Comparison of ENCODE assay signal across 8 cellular contexts in the genomic region with DNA sequence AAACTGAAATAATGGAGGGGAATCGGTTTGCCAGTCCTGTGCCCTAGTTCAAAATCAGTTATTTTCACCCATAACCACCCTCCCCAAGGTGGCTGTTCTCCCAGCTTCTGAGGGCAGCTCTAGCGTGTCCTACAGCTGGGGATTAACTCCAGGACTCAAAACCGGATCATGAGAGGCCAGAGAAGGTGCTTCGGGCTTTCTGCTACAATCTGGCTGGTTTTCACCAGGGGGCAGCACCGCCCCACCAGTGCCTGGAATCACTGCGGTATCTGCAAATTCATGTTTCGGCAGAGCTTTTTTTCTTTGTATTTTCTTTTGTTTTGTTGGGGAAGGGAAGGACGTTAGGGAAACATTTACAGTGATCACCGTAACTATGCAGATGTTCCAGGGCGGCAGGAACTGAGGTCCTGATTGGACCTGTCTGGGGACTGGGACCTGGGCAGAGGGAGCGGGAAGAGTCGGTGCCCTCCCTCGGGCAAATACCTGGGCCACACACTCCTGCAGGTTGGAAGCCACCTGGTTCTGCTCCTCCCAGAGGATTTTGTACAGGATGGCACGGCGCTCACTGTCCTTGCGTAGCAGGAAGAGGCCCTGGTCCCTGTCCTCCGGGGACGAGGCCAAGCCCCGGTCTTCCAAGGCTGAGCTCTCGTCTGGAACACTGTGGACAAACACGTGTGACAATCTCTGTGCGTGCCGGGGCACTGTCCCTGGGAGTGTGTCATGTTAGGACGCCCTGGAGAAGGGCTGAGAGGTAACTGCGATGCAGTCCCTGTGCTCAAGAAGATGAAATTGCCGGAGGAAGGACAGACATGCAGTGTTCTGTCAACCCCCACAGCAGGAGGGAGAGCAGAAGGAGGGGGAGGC. TPM values are rescaled to one million over a fixed set of nuclear protein-coding genes. Genes with fewer than 3 reads are reported as not detected.
A peak's percentile ranks its signal among the peaks of the same experiment; 100 is the strongest.
DNase-seq lines count a peak whose midpoint lies in the region; ATAC-seq, FAIRE-seq and TF ChIP-seq lines count a peak whose summit lies in the region.

No MANE protein-coding gene starts in this region.

- POLR2A ChIA-PET in activated CD4-positive, alpha-beta T cell treated with anti-CD3 and anti-CD28 coated beads, Interleukin-2, amount 10 ng/mL, durations not matched to agents 7 days and 5 days (lab: Charles Lee): interaction anchor here (0.6 kb wide), 1 partner anchor 178 kb away, joined by 4 read pairs; no protein-coding TSS in a partner anchor
- POLR2A ChIA-PET in HepG2 (lab: Yijun Ruan, JAX): no interaction called here

- no peak overlapping the region for H3K9ac ChIP-seq in HepG2 (ENCODE audit: insufficient read depth, low read depth, low read length)

- no peak overlapping the region for H3K4me2 ChIP-seq in HepG2 (ENCODE audit: low read depth, low read length)

- no peaks in the 10 kb centered on the region for H4K20me1 ChIP-seq in HepG2 (ENCODE audit: insufficient read depth, low read length)

- no peaks in the 10 kb centered on the region for H3K9me3 ChIP-seq in HepG2 (ENCODE audit: low read length)

- H3K4me3 ChIP-seq in GM12864 (ENCODE audit: low read depth, low read length) (peak overlapping the region; percentile 30), HepG2 (replicated peaks in 1 of 3; ENCODE audit: insufficient read depth in 1 of 3, low read depth in 2 of 3, low read length in 3 of 3) (no peak overlapping the region)

- H3K27ac ChIP-seq in HepG2 (ENCODE audit: extremely low read length, insufficient read depth, low read length): no peak overlapping the region

- H2AFZ ChIP-seq in HepG2 (ENCODE audit: low read length): no peak overlapping the region

- H3K4me1 ChIP-seq in HepG2 (ENCODE audit: insufficient read depth, low read length): no peaks in the 10 kb centered on the region

- H3K27ac Mint-ChIP-seq in activated CD4-positive, alpha-beta T cell treated with anti-CD3 and anti-CD28 coated beads, Interleukin-2, amount 10 ng/mL, durations not matched to agents 7 days and 5 days: no peak overlapping the region
- peak overlapping the region; percentile 75 for H3K27ac Mint-ChIP-seq in dendritic cell treated with granulocyte-macrophage colony-stimulating factor and Interleukin-4, amounts not matched to agents 40 ng/mL and 50 ng/mL, for 4 days

- no peaks in the 10 kb centered on the region for H3K79me2 ChIP-seq in HepG2 (ENCODE audit: insufficient read depth, low read length)

- H3K4me1 Mint-ChIP-seq in activated CD4-positive, alpha-beta T cell treated with anti-CD3 and anti-CD28 coated beads, Interleukin-2, amount 10 ng/mL, durations not matched to agents 7 days and 5 days: peaks cover 5% of the 10 kb centered on the region
- peaks cover 16% of the 10 kb centered on the region for H3K4me1 Mint-ChIP-seq in dendritic cell treated with granulocyte-macrophage colony-stimulating factor and Interleukin-4, amounts not matched to agents 40 ng/mL and 50 ng/mL, for 4 days (ENCODE audit: low read depth)

- TF ChIP-seq RAD21 in HepG2 (CRISPR knock-in tag; IDR thresholded peaks at IDR 0.05): peak; percentile 53

- peak overlapping the region; percentile 42 for H3K4me3 Mint-ChIP-seq in activated CD4-positive, alpha-beta T cell treated with anti-CD3 and anti-CD28 coated beads, Interleukin-2, amount 10 ng/mL, durations not matched to agents 7 days and 5 days
- H3K4me3 Mint-ChIP-seq in dendritic cell treated with granulocyte-macrophage colony-stimulating factor and Interleukin-4, amounts not matched to agents 40 ng/mL and 50 ng/mL, for 4 days: peak overlapping the region; percentile 75

- peak; percentile 50 for FAIRE-seq in HepG2 (lab: Jason Lieb, UNC)

- no peaks in the 10 kb centered on the region for H3K36me3 Mint-ChIP-seq in activated CD4-positive, alpha-beta T cell treated with anti-CD3 and anti-CD28 coated beads, Interleukin-2, amount 10 ng/mL, durations not matched to agents 7 days and 5 days (ENCODE audit: low read depth)
- H3K36me3 Mint-ChIP-seq in dendritic cell treated with granulocyte-macrophage colony-stimulating factor and Interleukin-4, amounts not matched to agents 40 ng/mL and 50 ng/mL, for 4 days (ENCODE audit: low read depth): peaks cover 6% of the 10 kb centered on the region

- TF ChIP-seq EP300 in HepG2 (IDR thresholded peaks at IDR 0.05; ENCODE audit: low read depth in 2 of 2, low read length in 2 of 2): no peak
- no peak for TF ChIP-seq EP300 in HepG2 (CRISPR knock-in tag; IDR thresholded peaks at IDR 0.05; ENCODE audit: borderline replicate concordance)

- 68% methylated on average over 10 of the region's 26 CpGs for WGBS in HepG2 (ENCODE audit: low lambda C conversion rate)

- TF ChIP-seq POLR2A in HepG2 (IDR thresholded peaks at IDR 0.05; ENCODE audit: insufficient read depth in 1 of 2, low read depth in 2 of 2, low read length in 2 of 2): no peak

- no peaks in the 10 kb centered on the region for H3K27me3 Mint-ChIP-seq in activated CD4-positive, alpha-beta T cell treated with anti-CD3 and anti-CD28 coated beads, Interleukin-2, amount 10 ng/mL, durations not matched to agents 7 days and 5 days
- peaks cover 11% of the 10 kb centered on the region for H3K27me3 Mint-ChIP-seq in dendritic cell treated with granulocyte-macrophage colony-stimulating factor and Interleukin-4, amounts not matched to agents 40 ng/mL and 50 ng/mL, for 4 days

- CTCF ChIA-PET in activated CD4-positive, alpha-beta T cell treated with anti-CD3 and anti-CD28 coated beads, Interleukin-2, amount 10 ng/mL, durations not matched to agents 7 days and 5 days (lab: Charles Lee): interaction anchor here (0.6 to 2.1 kb wide), 3 partner anchors 10 to 724 kb away, joined by 4 to 10 read pairs (median 5); no protein-coding TSS in a partner anchor
- CTCF ChIA-PET in HepG2 (lab: Yijun Ruan, JAX; ENCODE audit: low intra/inter-chr PET ratio, low total read pairs): interaction anchor here (1.3 kb wide), 1 partner anchor 161 kb away, joined by 4 read pairs; no protein-coding TSS in a partner anchor

- TF ChIP-seq CTCF in GM12864 (IDR thresholded peaks at IDR 0.05; ENCODE audit: low read depth, low read length, missing control alignments): peak; percentile 69
- TF ChIP-seq CTCF in HepG2 (CRISPR knock-in tag; IDR thresholded peaks at IDR 0.05): peak; percentile 66

- intact Hi-C loops in dendritic cell treated with granulocyte-macrophage colony-stimulating factor and Interleukin-4, amounts not matched to agents 40 ng/mL and 50 ng/mL, for 4 days (cut with micrococcal nuclease): loop anchor here (5.0 kb wide), 1 partner anchor 145 kb away; the partner anchor contains the start of gene MAP3K15
- intact Hi-C loops in HepG2 (cut with micrococcal nuclease; ENCODE audit: unreplicated experiment): loop anchor here (5.0 kb wide), 1 partner anchor 165 kb away; no protein-coding TSS in a partner anchor

- no TSS peak for BruUV-seq in HepG2 (replicated peaks; lab: Mats Ljungman, UMichigan)

- in situ Hi-C loops in HepG2 (cut with HindIII; ENCODE audit: extremely low pct_ligation_motif_present, low pct_unique_long_range_greater_than_20kb): loop anchor here (5.0 kb wide), 1 partner anchor 155 kb away; no protein-coding TSS in a partner anchor

- no peaks in the 10 kb centered on the region; a peak in 1 of 5 replicates for H3K36me3 ChIP-seq in HepG2 (replicated peaks in 1 of 2; ENCODE audit: control insufficient read depth in 1 of 2, insufficient read depth in 2 of 2, low read length in 2 of 2)

- ATAC-seq in HG02852 (IDR thresholded peaks at IDR 0.05; ENCODE audit: unreplicated experiment) (peak; percentile 79), HepG2 (peak; percentile 86), GM18870 (IDR thresholded peaks at IDR 0.05; ENCODE audit: unreplicated experiment) (no peak)

- DNase-seq in GM12864 (ENCODE audit: low read depth) (no peak), NCI-H226 (peak; percentile 20), HepG2 (ENCODE audit: low spot score) (peak; percentile 32)
- peak; percentile 57 for DNase-seq in activated CD4-positive, alpha-beta T cell treated with anti-CD3 and anti-CD28 coated beads, Interleukin-2, amount 10 ng/mL, durations not matched to agents 7 days and 5 days
- DNase-seq in stimulated activated CD4-positive, alpha-beta T cell treated with anti-CD3 and anti-CD28 coated beads, Interleukin-2, amount 100 ng/mL, for 48 hours: peak; percentile 52 to 57

- H3K9me3 Mint-ChIP-seq in activated CD4-positive, alpha-beta T cell treated with anti-CD3 and anti-CD28 coated beads, Interleukin-2, amount 10 ng/mL, durations not matched to agents 7 days and 5 days: no peaks in the 10 kb centered on the region
- no peaks in the 10 kb centered on the region for H3K9me3 Mint-ChIP-seq in dendritic cell treated with granulocyte-macrophage colony-stimulating factor and Interleukin-4, amounts not matched to agents 40 ng/mL and 50 ng/mL, for 4 days

- no peaks in the 10 kb centered on the region for H3K27me3 ChIP-seq in HepG2 (ENCODE audit: control insufficient read depth in 1 of 2, insufficient read depth in 2 of 2, low read length in 2 of 2)

TF ChIP-seq in HepG2, 621 proteins besides CTCF, POLR2A, EP300 and RAD21 (continues in another document):
- TF ChIP-seq SMC3 (IDR thresholded peaks at IDR 0.05; ENCODE audit: low read length) (peak; percentile 33; the same call in 1 of the 2 replicates), STAG1 (CRISPR knock-in tag; IDR thresholded peaks at IDR 0.05) (peak; percentile 76)

RNA-seq across cellular contexts. Expression of gene PDHA1, which starts 28.7 kb away (rescaled TPM):
- total RNA-seq in activated CD4-positive, alpha-beta T cell treated with anti-CD3 and anti-CD28 coated beads, Interleukin-2, amount 10 ng/mL, durations not matched to agents 7 days and 5 days: 100 to 1,000 TPM; 114 to 127 TPM
- total RNA-seq in HepG2 (2016; rRNA removed; fragmentation: Illumina TruSeq; extraction: Trizol): 249 and 277 TPM in 2 replicates
- total RNA-seq in HepG2 (2016; cell fraction: cytosol; rRNA removed; fragmentation: Illumina TruSeq; extraction: Trizol; ENCODE audit: low read depth): 14.0 and 18.0 TPM in 2 replicates
- 241 and 275 TPM in 2 replicates for total RNA-seq in HepG2 (2016; cell fraction: insoluble cytoplasmic fraction; rRNA removed; fragmentation: Illumina TruSeq; extraction: Trizol)
- 39.9 and 41.6 TPM in 2 replicates for total RNA-seq in HepG2 (2016; cell fraction: membrane; rRNA removed; fragmentation: Illumina TruSeq; extraction: Trizol)
- 91.4 and 95.6 TPM in 2 replicates for total RNA-seq in HepG2 (2016; cell fraction: nucleus; rRNA removed; fragmentation: Illumina TruSeq; extraction: Trizol)
- polyA plus RNA-seq in HepG2 (2011; rRNA removed): 139 and 177 TPM in 2 replicates
- 107 and 116 TPM in 2 replicates for polyA plus RNA-seq in HepG2 (2011; cell fraction: cytosol; rRNA removed)
- 94.5 and 117 TPM in 2 replicates for polyA plus RNA-seq in HepG2 (2011; cell fraction: nucleus; rRNA removed)
- polyA plus RNA-seq in HepG2 (2012): 112 and 148 TPM in 2 replicates
- polyA plus RNA-seq in HepG2 (2016; cell fraction: cytosol; fragmentation: Illumina TruSeq; extraction: Trizol; ENCODE audit: low read depth): 31.2 and 35.0 TPM in 2 replicates
- 352 and 357 TPM in 2 replicates for polyA plus RNA-seq in HepG2 (2016; cell fraction: insoluble cytoplasmic fraction; fragmentation: Illumina TruSeq; extraction: Trizol; ENCODE audit: low read depth)
- 33.7 and 41.6 TPM in 2 replicates for polyA plus RNA-seq in HepG2 (2016; cell fraction: membrane; fragmentation: Illumina TruSeq; extraction: Trizol; ENCODE audit: low read depth)
- 200 and 210 TPM in 2 replicates for polyA plus RNA-seq in HepG2 (2016; cell fraction: nucleus; fragmentation: Illumina TruSeq; extraction: Trizol; ENCODE audit: insufficient read depth, low read depth)
- polyA minus RNA-seq in HepG2 (2011; rRNA and poly(A)+ RNA removed; ENCODE audit: low replicate concordance): 58.5 and 214 TPM in 2 replicates
- 50.7 and 58.3 TPM in 2 replicates for polyA minus RNA-seq in HepG2 (2011; cell fraction: cytosol; rRNA and poly(A)+ RNA removed)
- 36.7 and 41.8 TPM in 2 replicates for polyA minus RNA-seq in HepG2 (2011; cell fraction: nucleus; rRNA and poly(A)+ RNA removed)
